In the genomic region with DNA sequence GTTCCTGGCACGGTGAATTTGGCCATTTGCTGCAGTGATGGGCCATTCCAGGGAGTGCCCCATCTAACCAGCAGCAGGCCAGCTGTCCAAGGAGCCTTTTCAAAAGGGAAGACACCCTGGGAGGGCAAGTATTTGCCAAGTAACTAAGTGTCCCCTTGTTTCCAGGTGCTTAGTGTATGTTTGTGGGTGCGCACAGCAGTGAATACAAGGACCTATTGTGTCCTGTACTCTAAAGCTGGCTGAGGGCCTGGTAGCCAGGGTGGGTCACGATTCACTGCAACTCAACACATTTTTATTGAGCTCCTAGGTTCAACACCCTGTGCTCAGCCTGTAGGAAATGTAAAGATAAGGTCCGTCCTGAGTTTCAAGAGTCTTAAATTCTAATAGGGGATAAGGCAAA, we compare ENCODE assay signal across 27 cellular contexts.
A peak's percentile ranks its signal among the peaks of the same experiment; 100 is the strongest.
DNase-seq lines count a peak whose midpoint lies in the region; ATAC-seq, FAIRE-seq and TF ChIP-seq lines count a peak whose summit lies in the region.
"Had no signal": no experiment of that assay in that cellular context is flagged by ENCODE, and none has a peak within 500 bp of the region (broad histone marks: within the 10 kb centered on the region; RNA-seq: fewer than 3 reads in every experiment).

No MANE protein-coding gene starts in this region.

- no peaks in the 10 kb centered on the region for H3K27me3 Mint-ChIP-seq in WTC11 (ENCODE audit: low read depth)
- H3K27me3 Mint-ChIP-seq in CD8-positive, alpha-beta T cell (ENCODE audit: low read depth), result no peaks in the 10 kb centered on the region
- H3K27me3 Mint-ChIP-seq: activated B cell treated with CpG ODN at 0.5 μM for 24 hours; activated CD4-positive, alpha-beta memory T cell treated with anti-CD3 and anti-CD28 coated beads, Interleukin-2, amount 10 ng/mL, durations not matched to agents 7 days and 5 days had no signal

- H3K4me3 ChIP-seq in Peyer's patch, result no peak overlapping the region
- H3K4me3 ChIP-seq in small intestine (ENCODE audit: low read depth in 1 of 2, low read length in 2 of 2), result no peak overlapping the region
- no peak overlapping the region for H3K4me3 ChIP-seq in CD8-positive, alpha-beta T cell (ENCODE audit: low read depth, low read length)
- H3K4me3 ChIP-seq: lung, MG63, SK-N-MC had no signal

- H3K36me3 Mint-ChIP-seq in WTC11, result no peaks in the 10 kb centered on the region
- H3K36me3 Mint-ChIP-seq in CD8-positive, alpha-beta T cell, result no peaks in the 10 kb centered on the region
- H3K36me3 Mint-ChIP-seq: CD14-positive monocyte had no signal

- TF ChIP-seq POLR2A in Peyer's patch (IDR thresholded peaks at IDR 0.05), result no peak

- ATAC-seq in left colon (peak; percentile 89), WTC11 (no peak)
- ATAC-seq in CD8-positive, alpha-beta T cell, result no peak

- TF ChIP-seq CTCF in Peyer's patch (IDR thresholded peaks at IDR 0.05) (no peak), WTC11 (IDR thresholded peaks at IDR 0.05) (no peak)
- no peak for TF ChIP-seq CTCF in CD8-positive, alpha-beta T cell (IDR thresholded peaks at IDR 0.05)

- no peaks in the 10 kb centered on the region for H3K9me3 ChIP-seq in Peyer's patch
- no peaks in the 10 kb centered on the region for H3K9me3 ChIP-seq in small intestine (ENCODE audit: control insufficient read depth, low read depth)
- H3K9me3 ChIP-seq in CD8-positive, alpha-beta T cell (ENCODE audit: low read length), result no peaks in the 10 kb centered on the region
- H3K9me3 ChIP-seq: MG63 had no signal

- CTCF ChIA-PET in WTC11 (lab: Charles Lee), result interaction anchor here (0.5 kb wide), 1 partner anchor 153 kb away, joined by 5 read pairs; no protein-coding TSS in a partner anchor
- CTCF ChIA-PET in CD8-positive, alpha-beta T cell (lab: Charles Lee), result no interaction called here

- H3K36me3 ChIP-seq in Peyer's patch (no peaks in the 10 kb centered on the region), small intestine (ENCODE audit: control insufficient read depth in 2 of 2, insufficient read depth in 2 of 2, low read length in 2 of 2) (no peaks in the 10 kb centered on the region)
- no peaks in the 10 kb centered on the region for H3K36me3 ChIP-seq in CD8-positive, alpha-beta T cell (ENCODE audit: insufficient read depth, low read length)
- H3K36me3 ChIP-seq: MG63 had no signal

- H3K27ac ChIP-seq in Peyer's patch (peak overlapping the region in 1 of 4 donors; percentile 28), small intestine (ENCODE audit: low read depth in 1 of 2, low read length in 1 of 2) (no peak overlapping the region)
- H3K27ac ChIP-seq in CD8-positive, alpha-beta T cell (ENCODE audit: low read depth, low read length), result no peak overlapping the region
- H3K27ac ChIP-seq: HL-60, parathyroid adenoma, SK-N-MC had no signal

- H3K4me3 Mint-ChIP-seq in WTC11, result no peak overlapping the region
- no peak overlapping the region for H3K4me3 Mint-ChIP-seq in CD8-positive, alpha-beta T cell
- H3K4me3 Mint-ChIP-seq: activated B cell treated with CpG ODN at 0.5 μM for 24 hours; activated CD4-positive, alpha-beta memory T cell treated with anti-CD3 and anti-CD28 coated beads, Interleukin-2, amount 10 ng/mL, durations not matched to agents 7 days and 5 days; CD14-positive monocyte; T-helper 2 cell treated with Interferon-gamma antibody and Interleukin-4, amounts not matched to agents 5 μg/mL and 100 μg/mL, for 36 hours had no signal

- intact Hi-C loops in left colon (cut with DNase I, micrococcal nuclease), result no loop called here
- intact Hi-C loops in CD8-positive, alpha-beta T cell (cut with DNase I, micrococcal nuclease), result no loop called here

- no peak overlapping the region for H3K27ac Mint-ChIP-seq in WTC11
- H3K27ac Mint-ChIP-seq in CD8-positive, alpha-beta T cell, result no peak overlapping the region
- H3K27ac Mint-ChIP-seq: activated B cell treated with CpG ODN at 0.5 μM for 24 hours; activated CD4-positive, alpha-beta memory T cell treated with anti-CD3 and anti-CD28 coated beads, Interleukin-2, amount 10 ng/mL, durations not matched to agents 7 days and 5 days; CD14-positive monocyte; T-helper 2 cell treated with Interferon-gamma antibody and Interleukin-4, amounts not matched to agents 5 μg/mL and 100 μg/mL, for 36 hours had no signal

- peaks cover 8% of the 10 kb centered on the region for H3K4me1 Mint-ChIP-seq in WTC11
- peaks cover 6% of the 10 kb centered on the region for H3K4me1 Mint-ChIP-seq in CD8-positive, alpha-beta T cell (ENCODE audit: low read depth)
- H3K4me1 Mint-ChIP-seq: activated B cell treated with CpG ODN at 0.5 μM for 24 hours had no signal

- H3K4me1 ChIP-seq in Peyer's patch (peaks cover 0 to 8% (median 0%) of the 10 kb centered on the region in 4 donors), small intestine (ENCODE audit: control insufficient read depth in 2 of 2, insufficient read depth in 1 of 2, low read depth in 1 of 2, low read length in 1 of 2) (peaks cover 0 to 6% of the 10 kb centered on the region in 2 donors)
- no peaks in the 10 kb centered on the region for H3K4me1 ChIP-seq in CD8-positive, alpha-beta T cell (ENCODE audit: insufficient read depth, low read length)
- H3K4me1 ChIP-seq: parathyroid adenoma had no signal

- peaks cover 9% of the 10 kb centered on the region for H3K9me3 Mint-ChIP-seq in WTC11
- no peaks in the 10 kb centered on the region for H3K9me3 Mint-ChIP-seq in CD8-positive, alpha-beta T cell
- H3K9me3 Mint-ChIP-seq: activated B cell treated with CpG ODN at 0.5 μM for 24 hours had no signal

- WGBS in small intestine, 3 donors, result 18 to 54% (median 47%) methylated on average over 4 of the region's 4 CpGs

- H3K27me3 ChIP-seq in Peyer's patch (no peaks in the 10 kb centered on the region), small intestine (ENCODE audit: control insufficient read depth in 2 of 2, insufficient read depth in 2 of 2, low read length in 2 of 2) (no peaks in the 10 kb centered on the region)
- no peaks in the 10 kb centered on the region for H3K27me3 ChIP-seq in CD8-positive, alpha-beta T cell (ENCODE audit: insufficient read depth, low read length)
- H3K27me3 ChIP-seq: MG63 had no signal

- POLR2A ChIA-PET in WTC11 (lab: Charles Lee), result no interaction called here
- POLR2A ChIA-PET in CD8-positive, alpha-beta T cell (lab: Charles Lee), result no interaction called here

- no peak for FAIRE-seq in small intestine (lab: Jason Lieb, UNC)
- FAIRE-seq: endothelial cell of umbilical vein, islet of Langerhans, RCC 7860 had no signal

- DNase-seq in HT-29 (ENCODE audit: low spot score) (peak; percentile 94), Peyer's patch (peak in 2 of 3 donors; percentile 56), left colon (peak; percentile 63 to 82), small intestine (peak; percentile 49), WTC11 (ENCODE audit: low spot score) (no peak), T-helper 1 cell (no peak)
- DNase-seq in activated effector memory CD4-positive, alpha-beta T cell treated with Interleukin-2 at 50 U/mL for 16 hours, result no peak
- DNase-seq in CD8-positive, alpha-beta T cell, result no peak
- DNase-seq: activated B cell treated with CpG ODN at 0.5 μM for 24 hours; activated CD4-positive, alpha-beta memory T cell treated with anti-CD3 and anti-CD28 coated beads, Interleukin-2, amount 10 ng/mL, durations not matched to agents 7 days and 5 days; activated T-cell treated with anti-CD3 and anti-CD28 coated beads for 4 hours; DMS 273 treated with DMSO at 0.1 percent for 48 hours; GDM1; hippocampal formation; IMR-90; MG63; NCI-H226; NK-92 treated with Interleukin-12 subunit alpha and Interleukin-12 subunit beta, amount 100 ng/mL, for 24 hours had no signal

TF ChIP-seq in WTC11, 78 proteins besides CTCF, POLR2A, EP300 and RAD21:
- TF ChIP-seq, protein P1, sequence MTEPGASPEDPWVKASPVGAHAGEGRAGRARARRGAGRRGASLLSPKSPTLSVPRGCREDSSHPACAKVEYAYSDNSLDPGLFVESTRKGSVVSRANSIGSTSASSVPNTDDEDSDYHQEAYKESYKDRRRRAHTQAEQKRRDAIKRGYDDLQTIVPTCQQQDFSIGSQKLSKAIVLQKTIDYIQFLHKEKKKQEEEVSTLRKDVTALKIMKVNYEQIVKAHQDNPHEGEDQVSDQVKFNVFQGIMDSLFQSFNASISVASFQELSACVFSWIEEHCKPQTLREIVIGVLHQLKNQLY (CRISPR knock-in tag; IDR thresholded peaks at IDR 0.05), result no peak
- TF ChIP-seq, protein P2, sequence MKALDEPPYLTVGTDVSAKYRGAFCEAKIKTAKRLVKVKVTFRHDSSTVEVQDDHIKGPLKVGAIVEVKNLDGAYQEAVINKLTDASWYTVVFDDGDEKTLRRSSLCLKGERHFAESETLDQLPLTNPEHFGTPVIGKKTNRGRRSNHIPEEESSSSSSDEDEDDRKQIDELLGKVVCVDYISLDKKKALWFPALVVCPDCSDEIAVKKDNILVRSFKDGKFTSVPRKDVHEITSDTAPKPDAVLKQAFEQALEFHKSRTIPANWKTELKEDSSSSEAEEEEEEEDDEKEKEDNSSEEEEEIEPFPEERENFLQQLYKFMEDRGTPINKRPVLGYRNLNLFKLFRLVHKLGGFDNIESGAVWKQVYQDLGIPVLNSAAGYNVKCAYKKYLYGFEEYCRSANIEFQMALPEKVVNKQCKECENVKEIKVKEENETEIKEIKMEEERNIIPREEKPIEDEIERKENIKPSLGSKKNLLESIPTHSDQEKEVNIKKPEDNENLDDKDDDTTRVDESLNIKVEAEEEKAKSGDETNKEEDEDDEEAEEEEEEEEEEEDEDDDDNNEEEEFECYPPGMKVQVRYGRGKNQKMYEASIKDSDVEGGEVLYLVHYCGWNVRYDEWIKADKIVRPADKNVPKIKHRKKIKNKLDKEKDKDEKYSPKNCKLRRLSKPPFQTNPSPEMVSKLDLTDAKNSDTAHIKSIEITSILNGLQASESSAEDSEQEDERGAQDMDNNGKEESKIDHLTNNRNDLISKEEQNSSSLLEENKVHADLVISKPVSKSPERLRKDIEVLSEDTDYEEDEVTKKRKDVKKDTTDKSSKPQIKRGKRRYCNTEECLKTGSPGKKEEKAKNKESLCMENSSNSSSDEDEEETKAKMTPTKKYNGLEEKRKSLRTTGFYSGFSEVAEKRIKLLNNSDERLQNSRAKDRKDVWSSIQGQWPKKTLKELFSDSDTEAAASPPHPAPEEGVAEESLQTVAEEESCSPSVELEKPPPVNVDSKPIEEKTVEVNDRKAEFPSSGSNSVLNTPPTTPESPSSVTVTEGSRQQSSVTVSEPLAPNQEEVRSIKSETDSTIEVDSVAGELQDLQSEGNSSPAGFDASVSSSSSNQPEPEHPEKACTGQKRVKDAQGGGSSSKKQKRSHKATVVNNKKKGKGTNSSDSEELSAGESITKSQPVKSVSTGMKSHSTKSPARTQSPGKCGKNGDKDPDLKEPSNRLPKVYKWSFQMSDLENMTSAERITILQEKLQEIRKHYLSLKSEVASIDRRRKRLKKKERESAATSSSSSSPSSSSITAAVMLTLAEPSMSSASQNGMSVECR (CRISPR knock-in tag; IDR thresholded peaks at IDR 0.05; ENCODE audit: borderline replicate concordance), result no peak
- no peak for TF ChIP-seq ELF4 (CRISPR knock-in tag; IDR thresholded peaks at IDR 0.05; ENCODE audit: low read depth)
TF ChIP-seq in WTC11: peak in this region for 0.

Comparison
In these comparisons a context has a peak if more than half of its experiments do, and no peak if none do; other contexts are left out.
1. DNase-seq: peak in HT-29 (single experiment), Peyer's patch (2 of 3), left colon (2 of 2) and small intestine (single experiment); none in activated effector memory CD4-positive, alpha-beta T cell treated with Interleukin-2 at 50 U/mL for 16 hours (single experiment), WTC11 (single experiment), CD8-positive, alpha-beta T cell (0 of 7) and T-helper 1 cell (0 of 5).